In genomic region chr3:118987466-118987865, GRCh38 we compare ENCODE assay signal across 9 cellular contexts. TPM values are rescaled to one million over a fixed set of nuclear protein-coding genes. Genes with fewer than 3 reads are reported as not detected.
DNase-seq lines count a peak whose midpoint lies in the region; ATAC-seq and TF ChIP-seq lines count a peak whose summit lies in the region.
"Had no signal": no experiment of that assay in that cellular context is flagged by ENCODE, and none has a peak within 500 bp of the region (broad histone marks: within the 10 kb centered on the region; RNA-seq: fewer than 3 reads in every experiment).

No MANE protein-coding gene starts in this region.

- H3K36me3 ChIP-seq in stomach smooth muscle (ENCODE audit: control insufficient read depth in 2 of 2, insufficient read depth in 2 of 2, low read length in 2 of 2), result no peaks in the 10 kb centered on the region

- peak overlapping the region; percentile 42 for H3K27ac ChIP-seq in stomach smooth muscle (ENCODE audit: low read length)

- peak; percentile 58 for DNase-seq in H4 (ENCODE audit: low spot score)
- DNase-seq in cardiac fibroblast (ENCODE audit: low read depth in 2 of 2), result peak; percentile 4 to 53
- peak in 48 of 51 donors; percentile 12 to 90 (median 72) for DNase-seq in hypothalamus (lab: John Stamatoyannopoulos, UW)
- DNase-seq in NCI-H146 treated with DMSO at 0.1 percent for 48 hours (lab: John Stamatoyannopoulos, UW; ENCODE audit: unreplicated experiment), result no peak
- no peak for DNase-seq in NCI-H345 treated with DMSO at 0.1 percent for 48 hours (lab: John Stamatoyannopoulos, UW; ENCODE audit: unreplicated experiment)
- DNase-seq in cerebellar nuclear complex (lab: John Stamatoyannopoulos, UW), result no peak
- DNase-seq: activated naive CD4-positive, alpha-beta T cell treated with Interleukin-2 at 50 U/mL for 16 hours had no signal

- no peak for ATAC-seq in HG02885 (IDR thresholded peaks at IDR 0.05; ENCODE audit: poor library complexity, unreplicated experiment)

- peaks cover 20% of the 10 kb centered on the region for H3K4me1 ChIP-seq in stomach smooth muscle (ENCODE audit: control insufficient read depth, insufficient read depth, low read length)

- no peak for TF ChIP-seq CTCF in cardiac fibroblast (IDR thresholded peaks at IDR 0.05; ENCODE audit: low read depth, low read length)

- no peaks in the 10 kb centered on the region for H3K9me3 ChIP-seq in stomach smooth muscle (ENCODE audit: control insufficient read depth in 2 of 2, low read length in 2 of 2)

- no peak overlapping the region for H3K9ac ChIP-seq in stomach smooth muscle (ENCODE audit: low read length in 2 of 2)

- no peaks in the 10 kb centered on the region for H3K27me3 ChIP-seq in stomach smooth muscle (ENCODE audit: control insufficient read depth in 1 of 2, insufficient read depth in 2 of 2, low read length in 2 of 2)

- H3K4me3 ChIP-seq in cardiac fibroblast (replicated peaks in 1 of 2; ENCODE audit: low read depth in 2 of 2, low read length in 2 of 2) (no peak overlapping the region), stomach smooth muscle (ENCODE audit: low read length in 2 of 2) (no peak overlapping the region)

RNA-seq across cellular contexts. Expression of gene IGSF11, which starts 47.2 kb away (rescaled TPM):
- total RNA-seq in H4 (2014; rRNA removed; shearing (Covaris generic)), result 0.18 and 0.45 TPM in 2 replicates

Comparison
In these comparisons a context has a peak if more than half of its experiments do, and no peak if none do; other contexts are left out.
1. DNase-seq: peak in H4 (single experiment), cardiac fibroblast (2 of 2) and hypothalamus (48 of 51); none in NCI-H146 treated with DMSO at 0.1 percent for 48 hours (single experiment), NCI-H345 treated with DMSO at 0.1 percent for 48 hours (single experiment) and cerebellar nuclear complex (0 of 2).